Comparison of ENCODE assay signal across 9 cellular contexts in the genomic region with DNA sequence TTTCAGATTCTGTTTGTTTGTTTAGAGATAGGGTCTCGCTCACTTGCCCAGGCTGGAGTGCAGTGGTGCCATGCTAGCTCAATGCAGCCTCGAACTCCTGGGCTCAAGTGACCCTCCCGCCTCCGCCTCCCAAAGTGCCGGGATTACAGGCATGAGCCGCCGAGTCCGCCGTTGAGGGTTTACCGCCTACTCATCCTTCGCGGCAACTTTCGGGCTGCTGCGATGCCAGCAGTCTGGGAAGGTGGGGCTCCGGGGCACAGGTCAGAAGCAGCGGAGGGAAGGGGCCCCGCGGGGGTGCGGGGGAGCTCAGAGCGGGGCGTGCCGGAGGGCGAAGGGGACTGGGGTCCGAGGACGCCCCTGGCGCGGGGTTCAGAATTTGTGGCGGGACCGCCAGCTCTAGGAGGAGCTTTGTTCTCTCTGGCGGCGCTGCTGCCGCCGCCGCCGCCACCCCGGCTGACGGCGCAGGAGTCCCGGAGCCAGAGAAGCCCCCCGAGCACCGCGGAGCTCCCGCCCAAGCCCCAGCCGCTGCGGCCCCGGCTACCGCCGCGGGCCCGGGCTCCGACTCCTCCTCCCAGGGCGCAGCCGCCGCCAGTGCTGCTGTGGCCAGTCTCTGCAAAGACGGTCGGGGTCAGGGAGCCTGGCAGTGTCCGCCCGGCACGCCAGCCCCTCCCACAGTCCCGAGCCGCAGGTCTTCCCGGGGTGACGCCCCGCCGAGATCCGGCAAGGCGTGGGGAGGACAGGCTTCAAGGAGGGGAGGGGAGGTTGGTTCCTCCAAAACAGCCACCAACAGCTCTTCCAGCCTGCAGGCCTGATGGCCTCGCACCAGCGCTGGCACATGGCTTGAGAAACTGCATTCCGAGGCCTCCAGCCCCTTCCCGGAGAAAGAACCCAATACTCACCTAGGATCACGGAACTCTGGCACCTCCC. TPM values are rescaled to one million over a fixed set of nuclear protein-coding genes. Genes with fewer than 3 reads are reported as not detected.
DNase-seq lines count a peak whose midpoint lies in the region; ATAC-seq and TF ChIP-seq lines count a peak whose summit lies in the region.
"Had no signal": no experiment of that assay in that cellular context is flagged by ENCODE, and none has a peak within 500 bp of the region (broad histone marks: within the 10 kb centered on the region; RNA-seq: fewer than 3 reads in every experiment).

No MANE protein-coding gene starts in this region.

- H3K36me3 Mint-ChIP-seq in activated CD8-positive, alpha-beta T cell treated with anti-CD3 and anti-CD28 coated beads for 36 hours (ENCODE audit: low read depth): no peaks in the 10 kb centered on the region

- no peaks in the 10 kb centered on the region for H3K9me3 Mint-ChIP-seq in activated CD8-positive, alpha-beta T cell treated with anti-CD3 and anti-CD28 coated beads for 36 hours

- H3K27me3 Mint-ChIP-seq in activated CD8-positive, alpha-beta T cell treated with anti-CD3 and anti-CD28 coated beads for 36 hours: peaks cover 26% of the 10 kb centered on the region

- 16% methylated on average over 26 of the region's 72 CpGs for WGBS in esophagus muscularis mucosa

- no peak for TF ChIP-seq POLR2A in esophagus muscularis mucosa (IDR thresholded peaks at IDR 0.05; ENCODE audit: low read depth)

- intact Hi-C loops in activated CD8-positive, alpha-beta T cell treated with anti-CD3 and anti-CD28 coated beads for 36 hours (cut with micrococcal nuclease): loop anchor here (10.0 kb wide), 1 partner anchor 151 kb away; no protein-coding TSS in a partner anchor
- intact Hi-C loops in esophagus muscularis mucosa (cut with DNase I): no loop called here

- H3K27ac ChIP-seq in esophagus muscularis mucosa (replicated peaks in 1 of 4) (no peak overlapping the region), skin epidermis (no peak overlapping the region)

- TF ChIP-seq EP300 in esophagus muscularis mucosa (IDR thresholded peaks at IDR 0.05): no peak

- POLR2A ChIA-PET in activated CD8-positive, alpha-beta T cell treated with anti-CD3 and anti-CD28 coated beads for 36 hours (lab: Charles Lee): interaction anchor here (0.9 kb wide), 1 partner anchor 23 kb away, joined by 3 read pairs; no protein-coding TSS in a partner anchor

- peaks cover 3 to 42% (median 19%) of the 10 kb centered on the region in 4 donors for H3K27me3 ChIP-seq in esophagus muscularis mucosa

- DNase-seq in Daoy (ENCODE audit: low read depth) (peak; percentile 50), esophagus muscularis mucosa (ENCODE audit: extremely low spot score) (no peak), ureter (ENCODE audit: low spot score) (no peak), COLO829 (ENCODE audit: low spot score) (no peak), NCI-H1092 treated with DMSO at 0.1 percent for 48 hours (lab: John Stamatoyannopoulos, UW) (no peak)
- DNase-seq in activated CD8-positive, alpha-beta T cell treated with anti-CD3 and anti-CD28 coated beads for 36 hours: peak; percentile 47
- DNase-seq: NCI-H446 treated with DMSO at 0.1 percent for 48 hours had no signal

- H3K4me3 ChIP-seq in esophagus muscularis mucosa (peak overlapping the region; percentile 32 to 44 (median 36)), skin epidermis (peak overlapping the region in 5 of 7 experiments; percentile 6 to 37 (median 21))

- no peaks in the 10 kb centered on the region for H3K36me3 ChIP-seq in esophagus muscularis mucosa

- CTCF ChIA-PET in activated CD8-positive, alpha-beta T cell treated with anti-CD3 and anti-CD28 coated beads for 36 hours (lab: Charles Lee): interaction anchor here (1.1 to 3.2 kb wide), 6 partner anchors 103 to 171 kb away, joined by 3 to 13 read pairs (median 4); no protein-coding TSS in a partner anchor

- peak overlapping the region; percentile 39 for H3K4me3 Mint-ChIP-seq in activated CD8-positive, alpha-beta T cell treated with anti-CD3 and anti-CD28 coated beads for 36 hours

- no peak for TF ChIP-seq CTCF in activated CD8-positive, alpha-beta T cell treated with anti-CD3 and anti-CD28 coated beads for 36 hours (IDR thresholded peaks at IDR 0.05)
- TF ChIP-seq CTCF in esophagus muscularis mucosa (IDR thresholded peaks at IDR 0.05): no peak

- H3K4me1 ChIP-seq in esophagus muscularis mucosa: peaks cover 0 to 12% (median 10%) of the 10 kb centered on the region in 4 donors

- no peaks in the 10 kb centered on the region for H3K9me3 ChIP-seq in esophagus muscularis mucosa

- peak; percentile 69 for ATAC-seq in activated CD8-positive, alpha-beta T cell treated with anti-CD3 and anti-CD28 coated beads for 36 hours
- ATAC-seq in HG02870 (IDR thresholded peaks at IDR 0.05; ENCODE audit: unreplicated experiment): no peak

- peaks cover 7% of the 10 kb centered on the region for H3K4me1 Mint-ChIP-seq in activated CD8-positive, alpha-beta T cell treated with anti-CD3 and anti-CD28 coated beads for 36 hours (ENCODE audit: low read depth)

- H3K27ac Mint-ChIP-seq in activated CD8-positive, alpha-beta T cell treated with anti-CD3 and anti-CD28 coated beads for 36 hours: no peak overlapping the region

RNA-seq across cellular contexts. Expression of a gene that starts 10.9 kb away (rescaled TPM):
- total RNA-seq in Daoy (2014; rRNA removed; shearing (Covaris generic)): not detected in 2 replicates
- total RNA-seq in activated CD8-positive, alpha-beta T cell treated with anti-CD3 and anti-CD28 coated beads for 36 hours: not detected
- total RNA-seq in esophagus muscularis mucosa (not detected), ureter (not detected)

RNA-seq across cellular contexts. Expression of a gene that starts 34.0 kb away (rescaled TPM):
- total RNA-seq in Daoy (2014; rRNA removed; shearing (Covaris generic)): not detected in 2 replicates
- total RNA-seq in activated CD8-positive, alpha-beta T cell treated with anti-CD3 and anti-CD28 coated beads for 36 hours: not detected
- total RNA-seq in esophagus muscularis mucosa (not detected), ureter (not detected)

Comparison
In these comparisons a context has a peak if more than half of its experiments do, and no peak if none do; other contexts are left out.
1. DNase-seq: peak in Daoy (single experiment) and activated CD8-positive, alpha-beta T cell treated with anti-CD3 and anti-CD28 coated beads for 36 hours (single experiment); none in esophagus muscularis mucosa (single experiment), ureter (single experiment), COLO829 (single experiment) and NCI-H1092 treated with DMSO at 0.1 percent for 48 hours (single experiment).